In the genomic region with DNA sequence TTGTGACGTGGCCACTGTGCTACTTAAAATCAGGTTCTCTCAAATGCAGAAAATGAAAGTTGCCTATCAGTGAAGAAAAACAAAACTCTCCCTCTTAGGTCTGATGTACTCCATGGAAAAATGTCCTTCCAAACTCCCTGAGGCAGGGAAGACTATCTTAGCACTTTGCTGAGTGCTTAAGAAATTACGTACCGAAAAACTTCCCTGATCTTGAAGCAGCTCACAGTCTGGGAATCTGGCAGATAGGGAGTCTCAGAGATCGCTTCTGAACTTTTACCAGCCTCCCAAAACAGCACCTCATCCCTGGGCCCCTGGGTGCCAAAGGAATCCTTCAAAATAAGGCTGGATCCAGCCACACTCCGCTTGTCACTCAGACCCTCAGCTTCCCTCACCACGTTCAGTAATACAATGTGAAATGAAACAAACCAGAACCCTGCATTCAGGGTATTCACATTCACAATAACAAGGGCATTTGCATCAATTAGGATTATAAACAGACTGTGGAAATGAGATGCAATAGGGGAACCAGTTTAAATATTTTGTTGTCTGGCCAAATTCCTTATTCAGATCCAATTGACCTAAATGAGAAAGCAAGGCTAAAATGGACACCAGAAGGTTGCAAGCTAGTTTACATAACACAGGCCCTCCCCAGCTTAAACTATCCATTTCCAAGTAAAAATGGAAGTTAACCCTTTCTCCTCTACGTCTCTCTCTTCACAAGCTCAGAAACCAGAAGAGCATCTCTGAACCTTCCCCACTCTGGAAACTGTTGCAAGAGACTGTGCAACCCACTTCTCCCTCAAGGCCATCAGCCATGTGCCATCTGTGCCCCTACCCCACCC, we compare ENCODE assay signal across 9 cellular contexts. TPM values are rescaled to one million over a fixed set of nuclear protein-coding genes. Genes with fewer than 3 reads are reported as not detected.
DNase-seq lines count a peak whose midpoint lies in the region; ATAC-seq and TF ChIP-seq lines count a peak whose summit lies in the region.
"Had no signal": no experiment of that assay in that cellular context is flagged by ENCODE, and none has a peak within 500 bp of the region (broad histone marks: within the 10 kb centered on the region; RNA-seq: fewer than 3 reads in every experiment).

No MANE protein-coding gene starts in this region.

- ATAC-seq in GM18870 (IDR thresholded peaks at IDR 0.05; ENCODE audit: unreplicated experiment): peak; percentile 9
- no peak for ATAC-seq in GM21825 (IDR thresholded peaks at IDR 0.05; ENCODE audit: unreplicated experiment)
- no peak for ATAC-seq in GM18498 (IDR thresholded peaks at IDR 0.05; ENCODE audit: unreplicated experiment)
- ATAC-seq: SK-N-SH treated with all-trans-retinoic acid at 6 μM for 48 hours had no signal

- peaks cover 14% of the 10 kb centered on the region for H3K4me1 ChIP-seq in fibroblast of lung (ENCODE audit: control insufficient read depth, extremely low read depth, insufficient read depth, low read length)

- no peaks in the 10 kb centered on the region for H3K36me3 ChIP-seq in fibroblast of lung (ENCODE audit: control insufficient read depth, insufficient read depth, low read length)

- H3K27ac ChIP-seq in fibroblast of lung (ENCODE audit: insufficient read depth, low read length): peak overlapping the region; percentile 43

- no peaks in the 10 kb centered on the region for H3K27me3 ChIP-seq in fibroblast of lung (ENCODE audit: control insufficient read depth, insufficient read depth, low read length)

- no peak overlapping the region for H3K9ac ChIP-seq in fibroblast of lung (ENCODE audit: insufficient read depth, low read length)

- no peaks in the 10 kb centered on the region for H3K79me2 ChIP-seq in fibroblast of lung (ENCODE audit: control insufficient read depth, insufficient read depth, low read length)

- TF ChIP-seq CTCF in fibroblast of lung (conservative IDR thresholded peaks at IDR 0.05 in 1 of 2, IDR thresholded peaks at IDR 0.05 in 1 of 2; ENCODE audit: low read depth in 1 of 2, low read length in 2 of 2): no peak

- peak overlapping the region; percentile 37 for H3K4me2 ChIP-seq in fibroblast of lung (ENCODE audit: extremely low read depth, insufficient read depth, low read length)

- H3K9me3 ChIP-seq in fibroblast of lung (ENCODE audit: control insufficient read depth, insufficient read depth, low read depth, low read length): no peaks in the 10 kb centered on the region

- peak overlapping the region; percentile 27 for H2AFZ ChIP-seq in fibroblast of lung (ENCODE audit: low read length)

- H4K20me1 ChIP-seq in fibroblast of lung (ENCODE audit: control insufficient read depth, extremely low read depth, insufficient read depth, low read length): no peaks in the 10 kb centered on the region

- peak; percentile 3 for DNase-seq in NCI-H2171 (lab: John Stamatoyannopoulos, UW)
- DNase-seq in fibroblast of lung (ENCODE audit: low read depth in 2 of 2): peak; percentile 59 to 72
- peak; percentile 27 for DNase-seq in renal cortical epithelial cell (ENCODE audit: low read depth)
- no peak for DNase-seq in Ammon's horn (ENCODE audit: low spot score)
- no peak for DNase-seq in activated CD8-positive, alpha-beta memory T cell treated with anti-CD3 and anti-CD28 coated beads for 24 hours

- H3K4me3 ChIP-seq in fibroblast of lung (replicated peaks in 1 of 4; ENCODE audit: control extremely low read depth in 1 of 4, insufficient read depth in 1 of 4, low read depth in 3 of 4, low read length in 4 of 4): peak overlapping the region; percentile 0 to 55 (median 26)

RNA-seq across cellular contexts. Expression of gene OSBPL10, which starts 20.9 kb away (rescaled TPM):
- total RNA-seq in fibroblast of lung (3.6 and 7.1 TPM in 2 replicates), renal cortical epithelial cell (17.0 and 78.3 TPM in 2 replicates)
- polyA plus RNA-seq in fibroblast of lung: 7.5 and 9.9 TPM in 2 replicates
- 7.4 and 9.9 TPM in 2 replicates for polyA plus RNA-seq in fibroblast of lung (2012)
- 13.7 and 15.9 TPM in 2 replicates for polyA minus RNA-seq in fibroblast of lung (ENCODE audit: low replicate concordance)

RNA-seq across cellular contexts. Expression of gene ZNF860, which starts 21.4 kb away (rescaled TPM):
- under 0.01 and 0.50 TPM in 2 replicates for total RNA-seq in fibroblast of lung
- polyA plus RNA-seq in fibroblast of lung: 0.52 and 0.70 TPM in 2 replicates
- 0.20 and 0.48 TPM in 2 replicates for polyA plus RNA-seq in fibroblast of lung (2012)
- polyA minus RNA-seq in fibroblast of lung (ENCODE audit: low replicate concordance): 0.11 TPM in 1 of 2 replicates, not detected in the other
- total RNA-seq in renal cortical epithelial cell: 3.3 and 8.6 TPM in 2 replicates

Comparison
In these comparisons a context has a peak if more than half of its experiments do, and no peak if none do; other contexts are left out.
1. DNase-seq: peak in NCI-H2171 (single experiment), fibroblast of lung (2 of 2) and renal cortical epithelial cell (single experiment); none in Ammon's horn (single experiment) and activated CD8-positive, alpha-beta memory T cell treated with anti-CD3 and anti-CD28 coated beads for 24 hours (single experiment).